ENCODE assay signal across 8 cellular contexts in the genomic region with DNA sequence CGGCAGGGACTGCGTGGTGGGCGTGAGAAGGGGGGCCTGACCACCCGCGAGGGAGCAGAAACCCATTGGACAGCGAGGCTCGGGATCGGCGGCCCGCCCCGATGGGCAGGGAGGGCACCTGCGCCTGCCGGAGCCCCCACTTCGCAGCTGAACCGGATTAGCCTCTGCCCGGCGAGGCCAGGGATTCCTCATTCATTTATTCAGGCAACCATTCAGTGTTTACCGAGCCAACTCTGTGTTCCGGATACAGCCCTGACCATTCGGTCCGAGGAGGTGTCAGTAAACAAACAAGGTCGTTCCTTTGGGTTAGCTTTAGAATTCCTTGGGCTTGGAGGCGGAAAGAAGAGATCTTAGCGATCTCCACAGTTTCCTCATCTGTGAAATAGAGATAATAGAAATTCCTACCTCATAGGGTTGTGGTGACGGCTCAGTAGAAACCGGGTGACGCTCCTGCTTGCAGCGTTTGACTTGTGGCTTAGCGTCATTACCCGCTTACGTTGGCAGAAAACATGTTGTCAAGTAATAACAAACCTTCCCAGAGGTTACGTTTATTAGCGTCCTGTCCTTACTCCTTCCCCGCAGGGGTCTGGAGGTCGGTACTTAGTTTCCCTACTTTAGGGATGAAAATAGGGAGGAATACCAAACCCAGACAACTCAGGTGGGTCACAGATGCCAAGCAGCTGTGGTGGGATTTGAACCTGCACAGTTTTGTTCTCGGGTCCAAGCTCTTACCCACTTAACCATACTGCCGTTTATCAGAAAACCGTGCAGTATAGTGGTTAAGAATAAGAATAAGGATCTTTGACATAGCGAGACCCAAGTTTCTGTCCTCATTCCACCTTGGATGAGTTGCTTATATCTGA. TPM values are rescaled to one million over a fixed set of nuclear protein-coding genes. Genes with fewer than 3 reads are reported as not detected.
DNase-seq lines count a peak whose midpoint lies in the region; ATAC-seq, FAIRE-seq and TF ChIP-seq lines count a peak whose summit lies in the region.

No MANE protein-coding gene starts in this region.

- FAIRE-seq in HepG2 (lab: Jason Lieb, UNC) = peak; percentile 8

- peak; percentile 93 for DNase-seq in ACHN
- DNase-seq in NCI-H524 (lab: John Stamatoyannopoulos, UW) = peak; percentile 91 to 96
- peak; percentile 94 for DNase-seq in activated CD4-positive, alpha-beta T cell treated with anti-CD3 and anti-CD28 coated beads, Interleukin-2, amount 10 ng/mL, durations not matched to agents 24 days and 14 days
- peak; percentile 93 for DNase-seq in HepG2 (ENCODE audit: low spot score)
- peak; percentile 56 to 70 for DNase-seq in stimulated activated CD4-positive, alpha-beta T cell treated with anti-CD3 and anti-CD28 coated beads, Interleukin-2, amount 100 ng/mL, for 48 hours

- peak overlapping the region; percentile 94 for H3K4me3 Mint-ChIP-seq in activated CD4-positive, alpha-beta T cell treated with anti-CD3 and anti-CD28 coated beads, Interleukin-2, amount 10 ng/mL, durations not matched to agents 24 days and 14 days
- H3K4me3 Mint-ChIP-seq in dendritic cell treated with granulocyte-macrophage colony-stimulating factor and Interleukin-4, amounts not matched to agents 40 ng/mL and 50 ng/mL, for 4 days = peak overlapping the region; percentile 95

- intact Hi-C loops in activated CD4-positive, alpha-beta T cell treated with anti-CD3 and anti-CD28 coated beads, Interleukin-2, amount 10 ng/mL, durations not matched to agents 24 days and 14 days (cut with micrococcal nuclease) = loop anchor here (1.0 to 10.0 kb wide), 7 partner anchors 53 to 345 kb away; a partner anchor contains a TSS
- intact Hi-C loops in dendritic cell treated with granulocyte-macrophage colony-stimulating factor and Interleukin-4, amounts not matched to agents 40 ng/mL and 50 ng/mL, for 4 days (cut with micrococcal nuclease) = loop anchor here (1.0 kb wide), 2 partner anchors 91 to 108 kb away; no protein-coding TSS in a partner anchor
- intact Hi-C loops in HepG2 (cut with micrococcal nuclease; ENCODE audit: unreplicated experiment) = loop anchor here (1.0 kb wide), 3 partner anchors 92 to 108 kb away; a partner anchor contains a TSS

- no peaks in the 10 kb centered on the region for H3K27me3 Mint-ChIP-seq in activated CD4-positive, alpha-beta T cell treated with anti-CD3 and anti-CD28 coated beads, Interleukin-2, amount 10 ng/mL, durations not matched to agents 24 days and 14 days
- no peaks in the 10 kb centered on the region for H3K27me3 Mint-ChIP-seq in dendritic cell treated with granulocyte-macrophage colony-stimulating factor and Interleukin-4, amounts not matched to agents 40 ng/mL and 50 ng/mL, for 4 days

- TF ChIP-seq EP300 in HepG2 (IDR thresholded peaks at IDR 0.05; ENCODE audit: low read depth in 2 of 2, low read length in 2 of 2) = no peak
- no peak for TF ChIP-seq EP300 in HepG2 (CRISPR knock-in tag; IDR thresholded peaks at IDR 0.05; ENCODE audit: borderline replicate concordance)

- H3K4me2 ChIP-seq in HepG2 (ENCODE audit: low read depth, low read length) = peak overlapping the region; percentile 88

- peak overlapping the region; percentile 98 for H3K9ac ChIP-seq in HepG2 (ENCODE audit: insufficient read depth, low read depth, low read length)

- CTCF ChIA-PET in HepG2 (lab: Yijun Ruan, JAX; ENCODE audit: low intra/inter-chr PET ratio, low total read pairs) = interaction anchor here (1.0 to 2.3 kb wide), 4 partner anchors 92 to 297 kb away, joined by 3 to 20 read pairs (median 9); a partner anchor contains a TSS

- H3K79me2 ChIP-seq in HepG2 (ENCODE audit: insufficient read depth, low read length) = peaks cover 57% of the 10 kb centered on the region

- H4K20me1 ChIP-seq in HepG2 (ENCODE audit: insufficient read depth, low read length) = peaks cover 47% of the 10 kb centered on the region

- BruUV-seq in HepG2 (replicated peaks; lab: Mats Ljungman, UMichigan) = TSS peak; percentile 96

- POLR2A ChIA-PET in HepG2 (lab: Yijun Ruan, JAX) = interaction anchor here (0.6 to 4.6 kb wide), 15 partner anchors 8 to 138 kb away, joined by 3 to 68 read pairs (median 5); a partner anchor contains a TSS

- H3K27ac Mint-ChIP-seq in activated CD4-positive, alpha-beta T cell treated with anti-CD3 and anti-CD28 coated beads, Interleukin-2, amount 10 ng/mL, durations not matched to agents 24 days and 14 days = peak overlapping the region; percentile 97
- H3K27ac Mint-ChIP-seq in dendritic cell treated with granulocyte-macrophage colony-stimulating factor and Interleukin-4, amounts not matched to agents 40 ng/mL and 50 ng/mL, for 4 days = peak overlapping the region; percentile 94

- ATAC-seq in GM18868 (IDR thresholded peaks at IDR 0.05; ENCODE audit: unreplicated experiment) (peak; percentile 33), HG03442 (IDR thresholded peaks at IDR 0.05; ENCODE audit: unreplicated experiment) (peak; percentile 19), HepG2 (peak; percentile 41)

- no peaks in the 10 kb centered on the region for H3K9me3 ChIP-seq in HepG2 (ENCODE audit: low read length)

- peaks cover 43% of the 10 kb centered on the region for H3K4me1 ChIP-seq in HepG2 (ENCODE audit: insufficient read depth, low read length)

- in situ Hi-C loops in ACHN (cut with HindIII; ENCODE audit: low pct_ligation_motif_present, low pct_unique_long_range_greater_than_20kb, low sequenced_read_pairs) = no loop called here
- in situ Hi-C loops in HepG2 (cut with HindIII; ENCODE audit: extremely low pct_ligation_motif_present, low pct_unique_long_range_greater_than_20kb) = loop anchor here (5.0 kb wide), 1 partner anchor 101 kb away; no protein-coding TSS in a partner anchor

- TF ChIP-seq POLR2A in HepG2 (IDR thresholded peaks at IDR 0.05; ENCODE audit: insufficient read depth in 1 of 2, low read depth in 2 of 2, low read length in 2 of 2) = peak; percentile 85 to 91

- H3K36me3 ChIP-seq in HepG2 (replicated peaks in 1 of 2; ENCODE audit: control insufficient read depth in 1 of 2, insufficient read depth in 2 of 2, low read length in 2 of 2) = peaks cover 18 to 21% of the 10 kb centered on the region in 2 experiments

- H3K4me1 Mint-ChIP-seq in activated CD4-positive, alpha-beta T cell treated with anti-CD3 and anti-CD28 coated beads, Interleukin-2, amount 10 ng/mL, durations not matched to agents 24 days and 14 days = peaks cover 33% of the 10 kb centered on the region
- H3K4me1 Mint-ChIP-seq in dendritic cell treated with granulocyte-macrophage colony-stimulating factor and Interleukin-4, amounts not matched to agents 40 ng/mL and 50 ng/mL, for 4 days (ENCODE audit: low read depth) = peaks cover 41% of the 10 kb centered on the region

- peak overlapping the region; percentile 83 to 94 (median 92) for H3K4me3 ChIP-seq in HepG2 (replicated peaks in 1 of 3; ENCODE audit: insufficient read depth in 1 of 3, low read depth in 2 of 3, low read length in 3 of 3)

- H3K36me3 Mint-ChIP-seq in activated CD4-positive, alpha-beta T cell treated with anti-CD3 and anti-CD28 coated beads, Interleukin-2, amount 10 ng/mL, durations not matched to agents 24 days and 14 days (ENCODE audit: low read depth) = peaks cover 39% of the 10 kb centered on the region
- H3K36me3 Mint-ChIP-seq in dendritic cell treated with granulocyte-macrophage colony-stimulating factor and Interleukin-4, amounts not matched to agents 40 ng/mL and 50 ng/mL, for 4 days (ENCODE audit: low read depth) = peaks cover 38% of the 10 kb centered on the region

- H3K9me3 Mint-ChIP-seq in activated CD4-positive, alpha-beta T cell treated with anti-CD3 and anti-CD28 coated beads, Interleukin-2, amount 10 ng/mL, durations not matched to agents 24 days and 14 days = no peaks in the 10 kb centered on the region
- no peaks in the 10 kb centered on the region for H3K9me3 Mint-ChIP-seq in dendritic cell treated with granulocyte-macrophage colony-stimulating factor and Interleukin-4, amounts not matched to agents 40 ng/mL and 50 ng/mL, for 4 days

- TF ChIP-seq RAD21 in HepG2 (CRISPR knock-in tag; IDR thresholded peaks at IDR 0.05) = peak; percentile 59

- no peak; the same call in 1 of the 2 replicates for TF ChIP-seq CTCF in HepG2 (CRISPR knock-in tag; IDR thresholded peaks at IDR 0.05)

- WGBS in HepG2 (ENCODE audit: low lambda C conversion rate) = 3% methylated on average over 34 of the region's 39 CpGs

- no peak overlapping the region for H2AFZ ChIP-seq in HepG2 (ENCODE audit: low read length)

- no peaks in the 10 kb centered on the region; a peak in 1 of 5 replicates for H3K27me3 ChIP-seq in HepG2 (ENCODE audit: control insufficient read depth in 1 of 2, insufficient read depth in 2 of 2, low read length in 2 of 2)

- H3K27ac ChIP-seq in HepG2 (ENCODE audit: extremely low read length, insufficient read depth, low read length) = peak overlapping the region; percentile 92

RNA-seq across cellular contexts. Expression of a gene that starts 0.9 kb away (rescaled TPM):
- total RNA-seq in activated CD4-positive, alpha-beta T cell treated with anti-CD3 and anti-CD28 coated beads, Interleukin-2, amount 10 ng/mL, durations not matched to agents 24 days and 14 days = 102 and 111 TPM in 2 replicates
- total RNA-seq in HepG2 (2016; rRNA removed; fragmentation: Illumina TruSeq; extraction: Trizol) = 94.8 and 135 TPM in 2 replicates
- 40.5 and 40.7 TPM in 2 replicates for total RNA-seq in HepG2 (2016; cell fraction: cytosol; rRNA removed; fragmentation: Illumina TruSeq; extraction: Trizol; ENCODE audit: low read depth)
- total RNA-seq in HepG2 (2016; cell fraction: insoluble cytoplasmic fraction; rRNA removed; fragmentation: Illumina TruSeq; extraction: Trizol) = 93.2 and 125 TPM in 2 replicates
- total RNA-seq in HepG2 (2016; cell fraction: membrane; rRNA removed; fragmentation: Illumina TruSeq; extraction: Trizol) = 103 and 106 TPM in 2 replicates
- 115 and 134 TPM in 2 replicates for total RNA-seq in HepG2 (2016; cell fraction: nucleus; rRNA removed; fragmentation: Illumina TruSeq; extraction: Trizol)
- 262 and 280 TPM in 2 replicates for polyA plus RNA-seq in HepG2 (2011; rRNA removed)
- polyA plus RNA-seq in HepG2 (2011; cell fraction: cytosol; rRNA removed) = 132 and 169 TPM in 2 replicates
- 753 and 830 TPM in 2 replicates for polyA plus RNA-seq in HepG2 (2011; cell fraction: nucleus; rRNA removed)
- polyA plus RNA-seq in HepG2 (2012) = 105 and 114 TPM in 2 replicates
- polyA plus RNA-seq in HepG2 (2016; cell fraction: cytosol; fragmentation: Illumina TruSeq; extraction: Trizol; ENCODE audit: low read depth) = 31.3 and 37.9 TPM in 2 replicates
- 94.5 and 105 TPM in 2 replicates for polyA plus RNA-seq in HepG2 (2016; cell fraction: insoluble cytoplasmic fraction; fragmentation: Illumina TruSeq; extraction: Trizol; ENCODE audit: low read depth)
- 62.4 and 65.8 TPM in 2 replicates for polyA plus RNA-seq in HepG2 (2016; cell fraction: membrane; fragmentation: Illumina TruSeq; extraction: Trizol; ENCODE audit: low read depth)
- 279 and 292 TPM in 2 replicates for polyA plus RNA-seq in HepG2 (2016; cell fraction: nucleus; fragmentation: Illumina TruSeq; extraction: Trizol; ENCODE audit: insufficient read depth, low read depth)
- 472 and 743 TPM in 2 replicates for polyA minus RNA-seq in HepG2 (2011; rRNA and poly(A)+ RNA removed; ENCODE audit: low replicate concordance)
- polyA minus RNA-seq in HepG2 (2011; cell fraction: cytosol; rRNA and poly(A)+ RNA removed) = 96.6 and 110 TPM in 2 replicates
- 279 and 332 TPM in 2 replicates for polyA minus RNA-seq in HepG2 (2011; cell fraction: nucleus; rRNA and poly(A)+ RNA removed)

Comparison
In these comparisons a context has a peak if more than half of its experiments do, and no peak if none do; other contexts are left out.
1. Peak in every context shown above with its lines: DNase-seq, ATAC-seq, H3K4me3 ChIP-seq and H3K27ac ChIP-seq.